8 cellular contexts compared by ENCODE assay signal in the genomic region with DNA sequence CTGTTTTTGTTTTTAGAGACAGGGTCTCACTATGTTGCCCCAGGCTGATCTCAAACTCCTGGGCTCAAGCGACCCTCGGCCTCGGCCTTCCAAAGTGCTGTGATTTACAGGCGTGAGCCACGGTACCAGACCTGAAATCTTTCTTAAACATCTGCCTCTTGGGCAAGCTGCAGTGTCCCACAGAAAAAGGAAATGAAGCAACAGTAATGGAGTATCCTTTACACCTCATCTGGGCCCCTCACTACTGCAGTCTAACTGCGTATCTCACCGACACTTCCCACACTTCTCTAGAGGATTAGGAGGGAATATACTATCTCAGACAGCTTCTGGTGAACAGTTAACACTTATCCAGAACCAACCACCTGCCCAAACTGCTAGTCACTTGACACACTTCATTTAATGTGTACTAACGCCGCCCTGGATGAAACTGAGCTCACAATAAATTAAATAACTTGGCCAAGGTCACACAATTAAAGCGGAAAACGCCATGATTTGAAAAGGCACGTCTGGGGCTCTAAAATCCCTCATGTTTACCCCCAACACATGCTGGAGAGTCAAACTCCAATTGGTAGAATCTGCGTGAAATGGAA. TPM values are rescaled to one million over a fixed set of nuclear protein-coding genes. Genes with fewer than 3 reads are reported as not detected.
DNase-seq lines count a peak whose midpoint lies in the region; ATAC-seq and TF ChIP-seq lines count a peak whose summit lies in the region.

No MANE protein-coding gene starts in this region.

- peaks cover 24% of the 10 kb centered on the region for H3K4me1 ChIP-seq in testis

- no peaks in the 10 kb centered on the region for H3K27me3 Mint-ChIP-seq in activated naive CD4-positive, alpha-beta T cell treated with anti-CD3 and anti-CD28 coated beads, Interleukin-2, amount 50 U/mL, for 24 hours

- intact Hi-C loops in testis (cut with DNase I; ENCODE audit: low total_unique reads) = no loop called here

- no peak for TF ChIP-seq CTCF in testis (IDR thresholded peaks at IDR 0.05)

- H3K27ac ChIP-seq in testis = peak overlapping the region; percentile 85 to 99

- peak overlapping the region; percentile 91 to 100 for H3K4me3 ChIP-seq in testis

- H3K4me3 Mint-ChIP-seq in activated naive CD4-positive, alpha-beta T cell treated with anti-CD3 and anti-CD28 coated beads, Interleukin-2, amount 50 U/mL, for 24 hours = peak overlapping the region; percentile 95

- peaks cover 5% of the 10 kb centered on the region for H3K36me3 Mint-ChIP-seq in activated naive CD4-positive, alpha-beta T cell treated with anti-CD3 and anti-CD28 coated beads, Interleukin-2, amount 50 U/mL, for 24 hours

- peak; percentile 30 for DNase-seq in COLO829 (ENCODE audit: low spot score)
- peak; percentile 21 for DNase-seq in LHCN-M2 (ENCODE audit: low read depth)
- peak; percentile 72 for DNase-seq in iris pigment epithelial cell (ENCODE audit: low read depth)
- DNase-seq in testis = no peak
- no peak for DNase-seq in hepatic stellate cell (ENCODE audit: low spot score)
- DNase-seq in pons (ENCODE audit: low spot score) = no peak

- no peaks in the 10 kb centered on the region for H3K9me3 ChIP-seq in testis

- H3K36me3 ChIP-seq in testis (ENCODE audit: low read depth, missing control alignments) = no peaks in the 10 kb centered on the region

- no peaks in the 10 kb centered on the region for H3K27me3 ChIP-seq in testis

- ATAC-seq in HG03565 (IDR thresholded peaks at IDR 0.05; ENCODE audit: unreplicated experiment) = no peak

- peak overlapping the region; percentile 99 for H3K27ac Mint-ChIP-seq in activated naive CD4-positive, alpha-beta T cell treated with anti-CD3 and anti-CD28 coated beads, Interleukin-2, amount 50 U/mL, for 24 hours

- TF ChIP-seq POLR2A in testis (IDR thresholded peaks at IDR 0.05) = no peak

- H3K9me3 Mint-ChIP-seq in activated naive CD4-positive, alpha-beta T cell treated with anti-CD3 and anti-CD28 coated beads, Interleukin-2, amount 50 U/mL, for 24 hours = no peaks in the 10 kb centered on the region

- WGBS in testis, 2 donors = 3 to 6% methylated on average over 13 of the region's 13 CpGs

- peaks cover 56% of the 10 kb centered on the region for H3K4me1 Mint-ChIP-seq in activated naive CD4-positive, alpha-beta T cell treated with anti-CD3 and anti-CD28 coated beads, Interleukin-2, amount 50 U/mL, for 24 hours

RNA-seq across cellular contexts. Expression of gene COX7A2L, which starts 1.0 kb away (rescaled TPM):
- total RNA-seq in LHCN-M2 (2014; rRNA removed) = 138 and 166 TPM in 2 replicates
- polyA plus RNA-seq in LHCN-M2 (2012) = 147 TPM
- 100 to 1,000 TPM; 134 to 142 TPM for total RNA-seq in testis
- 143 TPM for polyA plus RNA-seq in testis (ENCODE audit: insufficient read depth, low read depth, low replicate concordance)

Comparison
In these comparisons a context has a peak if more than half of its experiments do, and no peak if none do; other contexts are left out.
1. DNase-seq: peak in COLO829 (single experiment), LHCN-M2 (single experiment) and iris pigment epithelial cell (single experiment); none in testis (single experiment), hepatic stellate cell (single experiment) and pons (single experiment).